In genomic region chr16:3012828-3013420, GRCh38 we compare ENCODE assay signal across 8 cellular contexts. TPM values are rescaled to one million over a fixed set of nuclear protein-coding genes. Genes with fewer than 3 reads are reported as not detected.
DNase-seq lines count a peak whose midpoint lies in the region; TF ChIP-seq lines count a peak whose summit lies in the region.
"Had no signal": no experiment of that assay in that cellular context is flagged by ENCODE, and none has a peak within 500 bp of the region (broad histone marks: within the 10 kb centered on the region; RNA-seq: fewer than 3 reads in every experiment).

Gene CLDN9, plus strand, starts transcription at chr16:3012923. Its CDS starts 440 bp downstream, at chr16:3013363.

- peak; percentile 51 for DNase-seq in NCI-H2196 (lab: John Stamatoyannopoulos, UW; ENCODE audit: unreplicated experiment)
- peak; percentile 64 for DNase-seq in hepatocyte (ENCODE audit: low spot score)
- no peak for DNase-seq in smooth muscle cell (lab: John Stamatoyannopoulos, UW; ENCODE audit: unreplicated experiment)
- DNase-seq in COLO829 (ENCODE audit: low spot score), result no peak
- DNase-seq in hippocampal formation (lab: John Stamatoyannopoulos, UW), result no peak
- no peak for DNase-seq in HK-2 (ENCODE audit: unreplicated experiment)
- DNase-seq: NCI-H82 had no signal

- 28% methylated on average over 27 of the region's 27 CpGs for WGBS in hepatocyte (ENCODE audit: low lambda C conversion rate, missing lambda C conversion rate)
- WGBS in smooth muscle cell (ENCODE audit: low lambda C conversion rate), result 13% methylated on average over 26 of the region's 27 CpGs

- no peaks in the 10 kb centered on the region for H3K36me3 ChIP-seq in HEK293 (ENCODE audit: control insufficient read depth in 2 of 2, insufficient read depth in 1 of 2, low read length in 2 of 2)
- no peaks in the 10 kb centered on the region for H3K36me3 ChIP-seq in hepatocyte (replicated peaks; ENCODE audit: insufficient read depth, low read depth)
- H3K36me3 ChIP-seq in smooth muscle cell (ENCODE audit: low read depth), result no peaks in the 10 kb centered on the region

- CTCF ChIA-PET in HEK293 (lab: Yijun Ruan, JAX), result interaction anchor here (0.6 kb wide), 1 partner anchor 29 kb away, joined by 3 read pairs; no protein-coding TSS in a partner anchor

- H3K4me2 ChIP-seq in hepatocyte (peak within 1 kb of the TSS; percentile 66), smooth muscle cell (peak within 1 kb of the TSS; percentile 25)

- no peaks in the 10 kb centered on the region for H3K9me3 ChIP-seq in HEK293 (ENCODE audit: control insufficient read depth, insufficient read depth, low read depth, low read length)
- H3K9me3 ChIP-seq in hepatocyte (ENCODE audit: low read depth), result no peaks in the 10 kb centered on the region
- H3K9me3 ChIP-seq in smooth muscle cell (replicated peaks; ENCODE audit: low read depth), result no peaks in the 10 kb centered on the region

- H3K27me3 ChIP-seq in hepatocyte (peaks cover 7% of the 10 kb centered on the region), smooth muscle cell (ENCODE audit: low read depth) (peaks cover 57% of the 10 kb centered on the region)

- H3K9ac ChIP-seq in smooth muscle cell (ENCODE audit: low read depth), result no peak within 1 kb of the TSS

- POLR2A ChIA-PET in HEK293 (lab: Yijun Ruan, JAX), result interaction anchor here (0.6 to 1.4 kb wide), 4 partner anchors 8 to 15 kb away, joined by 3 to 5 read pairs (median 4); partner anchors contain the start of genes HCFC1R1 and THOC6

- no peak within 1 kb of the TSS for H3K4me3 ChIP-seq in HEK293 (ENCODE audit: low read depth, low read length)
- H3K4me3 ChIP-seq in hepatocyte, result no peak within 1 kb of the TSS
- H3K4me3 ChIP-seq in smooth muscle cell, result no peak within 1 kb of the TSS

- H3K79me2 ChIP-seq in hepatocyte (peaks cover 14% of the 10 kb centered on the region), smooth muscle cell (ENCODE audit: low read depth) (no peaks in the 10 kb centered on the region)

- H3K4me1 ChIP-seq in HEK293 (ENCODE audit: control insufficient read depth, insufficient read depth, low read length) (no peaks in the 10 kb centered on the region; the same call in 1 of the 2 replicates), hepatocyte (ENCODE audit: insufficient read depth) (peaks cover 46% of the 10 kb centered on the region), smooth muscle cell (ENCODE audit: low read depth) (peaks cover 40% of the 10 kb centered on the region)

- peaks cover 14% of the 10 kb centered on the region for H3F3A ChIP-seq in smooth muscle cell (ENCODE audit: low read depth)

- H2AFZ ChIP-seq in hepatocyte, result no peak within 1 kb of the TSS
- H2AFZ ChIP-seq in smooth muscle cell (ENCODE audit: low read depth), result no peak within 1 kb of the TSS

- H3K9me2 ChIP-seq in hepatocyte (replicated peaks; ENCODE audit: insufficient read depth), result no peaks in the 10 kb centered on the region

- TF ChIP-seq CTCF in HEK293 (tag by site-specific recombination; IDR thresholded peaks at IDR 0.05) (no peak), hepatocyte (IDR thresholded peaks at IDR 0.05; ENCODE audit: poor library complexity) (no peak), smooth muscle cell (IDR thresholded peaks at IDR 0.05; ENCODE audit: borderline replicate concordance, insufficient read depth, poor library complexity, severe bottlenecking) (no peak)

- H4K20me1 ChIP-seq in hepatocyte (ENCODE audit: insufficient read depth, poor library complexity, severe bottlenecking) (peaks cover 6% of the 10 kb centered on the region), smooth muscle cell (ENCODE audit: low read depth) (peaks cover 4% of the 10 kb centered on the region)

- H3K27ac ChIP-seq in HEK293 (ENCODE audit: extremely low read depth, low read depth, low read length), result no peak within 1 kb of the TSS
- H3K27ac ChIP-seq in hepatocyte, result peak within 1 kb of the TSS; percentile 97
- peak within 1 kb of the TSS; percentile 44 for H3K27ac ChIP-seq in smooth muscle cell (ENCODE audit: low read depth)

TF ChIP-seq in HEK293, 187 proteins besides CTCF, POLR2A, EP300 and RAD21:
- TF ChIP-seq KLF1 (tag by site-specific recombination; IDR thresholded peaks at IDR 0.05) (peak; percentile 80), ZNF677 (tag by site-specific recombination; IDR thresholded peaks at IDR 0.05) (peak; percentile 71; the same call in 1 of the 2 replicates), ZFP37 (tag by site-specific recombination; IDR thresholded peaks at IDR 0.05) (no peak), ZNF449 (tag by site-specific recombination; IDR thresholded peaks at IDR 0.05) (no peak), ZIC2 (tag by site-specific recombination; IDR thresholded peaks at IDR 0.05) (peak; percentile 74)
- TF ChIP-seq, protein P1, sequence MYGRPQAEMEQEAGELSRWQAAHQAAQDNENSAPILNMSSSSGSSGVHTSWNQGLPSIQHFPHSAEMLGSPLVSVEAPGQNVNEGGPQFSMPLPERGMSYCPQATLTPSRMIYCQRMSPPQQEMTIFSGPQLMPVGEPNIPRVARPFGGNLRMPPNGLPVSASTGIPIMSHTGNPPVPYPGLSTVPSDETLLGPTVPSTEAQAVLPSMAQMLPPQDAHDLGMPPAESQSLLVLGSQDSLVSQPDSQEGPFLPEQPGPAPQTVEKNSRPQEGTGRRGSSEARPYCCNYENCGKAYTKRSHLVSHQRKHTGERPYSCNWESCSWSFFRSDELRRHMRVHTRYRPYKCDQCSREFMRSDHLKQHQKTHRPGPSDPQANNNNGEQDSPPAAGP (tag by site-specific recombination; IDR thresholded peaks at IDR 0.05), result 0 out of 2 replicates have a peak, but pooled peaks have one; percentile 17

RNA-seq across cellular contexts. Expression of gene CLDN9, which starts in this region (rescaled TPM):
- total RNA-seq in hepatocyte, result 2.0 and 3.5 TPM in 2 replicates
- polyA plus RNA-seq in hepatocyte, result 8.9 and 9.0 TPM in 2 replicates
- 1.3 and 1.8 TPM in 2 replicates for total RNA-seq in smooth muscle cell
- 0.81 and 4.5 TPM in 2 replicates for polyA plus RNA-seq in smooth muscle cell

Comparison
In these comparisons a context has a peak if more than half of its experiments do, and no peak if none do; other contexts are left out.
1. DNase-seq: peak in NCI-H2196 (single experiment) and hepatocyte (single experiment); none in smooth muscle cell (single experiment), COLO829 (single experiment), hippocampal formation (0 of 2) and HK-2 (single experiment).